Comparison of ENCODE assay signal across 1 cellular context in genomic region chr1:183635112-183635605, GRCh38.
A peak's percentile ranks its signal among the peaks of the same experiment; 100 is the strongest.
TF ChIP-seq lines count a peak whose summit lies in the region.

No MANE protein-coding gene starts in this region.

TF ChIP-seq in K562, 482 proteins besides CTCF, POLR2A, EP300 and RAD21 (continued from another document):
- TF ChIP-seq NKRF (IDR thresholded peaks at IDR 0.05; ENCODE audit: borderline replicate concordance), result no peak; the same call in 1 of the 2 replicates
- 0 out of 2 replicates have a peak, but pooled peaks have one; percentile 5 for TF ChIP-seq TCF7 (IDR thresholded peaks at IDR 0.05; ENCODE audit: borderline replicate concordance)
- peak; percentile 19; the same call in 1 of the 2 replicates for TF ChIP-seq RB1 (IDR thresholded peaks at IDR 0.05; ENCODE audit: low read depth)
- TF ChIP-seq PHB (CRISPR knock-in tag; IDR thresholded peaks at IDR 0.05), result peak; percentile 41; the same call in 1 of the 2 replicates
- peak; percentile 10 for TF ChIP-seq KDM5B (IDR thresholded peaks at IDR 0.05; ENCODE audit: insufficient replicate concordance, low read depth, low read length)
- no peak for TF ChIP-seq SMARCA5 (IDR thresholded peaks at IDR 0.05)
- TF ChIP-seq SIN3A (IDR thresholded peaks at IDR 0.05; ENCODE audit: borderline replicate concordance in 2 of 2, control insufficient read depth in 1 of 2, low read depth in 2 of 2, low read length in 2 of 2), result 0 out of 4 replicates have a peak, but pooled peaks of 1 of the 2 experiments have one; percentile 60
- no peak for TF ChIP-seq ZNF445 (CRISPR knock-in tag; IDR thresholded peaks at IDR 0.05; ENCODE audit: low read depth)
- no peak for TF ChIP-seq NFIX (CRISPR knock-in tag; IDR thresholded peaks at IDR 0.05; ENCODE audit: low read depth)
- peak; percentile 52 for TF ChIP-seq CCNT2 (IDR thresholded peaks at IDR 0.05; ENCODE audit: borderline replicate concordance, extremely low read depth, insufficient read length, low read depth, low read length)
- TF ChIP-seq EP400 (IDR thresholded peaks at IDR 0.05), result peak; percentile 71; the same call in 1 of the 2 replicates
- 0 out of 2 replicates have a peak, but pooled peaks have one; percentile 1 for TF ChIP-seq MTA3 (IDR thresholded peaks at IDR 0.05; ENCODE audit: borderline replicate concordance)
- TF ChIP-seq ZBTB49 (CRISPR knock-in tag; IDR thresholded peaks at IDR 0.05; ENCODE audit: borderline replicate concordance), result 0 out of 2 replicates have a peak, but pooled peaks have one; percentile 34
- TF ChIP-seq ZFPM2 (CRISPR knock-in tag; IDR thresholded peaks at IDR 0.05), result no peak
TF ChIP-seq in K562: peak in this region for 27.
